ENCODE assay signal across 16 cellular contexts in genomic region chr17:69909389-69909788, GRCh38.
"Had no signal": no experiment of that assay in that cellular context is flagged by ENCODE, and none has a peak within 500 bp of the region (broad histone marks: within the 10 kb centered on the region; RNA-seq: fewer than 3 reads in every experiment).

No MANE protein-coding gene starts in this region.

- H3K27ac Mint-ChIP-seq: activated CD4-positive, alpha-beta T cell treated with anti-CD3 and anti-CD28 coated beads, Interleukin-2, amount 10 ng/mL, durations not matched to agents 7 days and 5 days; activated naive CD4-positive, alpha-beta T cell treated with anti-CD3 and anti-CD28 coated beads for 36 hours; activated naive CD8-positive, alpha-beta T cell treated with anti-CD3 and anti-CD28 coated beads, Interleukin-2, amount 50 U/mL, for 24 hours; activated T-helper 2 cell treated with anti-CD3 and anti-CD28 coated beads, Interferon-gamma antibody, Interleukin-2, Interleukin-4, amounts not matched to agents 10 μg/mL and 5 μg/mL and 100 μg/mL, durations not matched to agents 14 hours and 24 hours and 36 hours; endodermal cell; stimulated activated naive CD8-positive, alpha-beta T cell treated with anti-CD3 and anti-CD28 coated beads, Interleukin-15, amount 100 ng/mL, for 72 hours had no signal

- H3K4me3 ChIP-seq: psoas muscle, right lobe of liver, upper lobe of left lung had no signal

- H3K9me3 ChIP-seq: psoas muscle, right lobe of liver, upper lobe of left lung had no signal

- DNase-seq: activated CD4-positive, alpha-beta T cell treated with anti-CD3 and anti-CD28 coated beads, Interleukin-2, amount 10 ng/mL, durations not matched to agents 7 days and 5 days; activated CD4-positive, CD25-positive, alpha-beta regulatory T cell; activated naive CD4-positive, alpha-beta T cell treated with anti-CD3 and anti-CD28 coated beads for 36 hours; activated naive CD8-positive, alpha-beta T cell treated with anti-CD3 and anti-CD28 coated beads, Interleukin-2, amount 50 U/mL, for 24 hours; activated T-cell treated with anti-CD3 and anti-CD28 coated beads for 4 hours; aorta; endodermal cell; glutamatergic neuron; hypothalamus; psoas muscle; right lobe of liver; stimulated activated naive CD8-positive, alpha-beta T cell treated with anti-CD3 and anti-CD28 coated beads, Interleukin-15, amount 100 ng/mL, for 72 hours; upper lobe of left lung had no signal

- H3K4me1 Mint-ChIP-seq: activated CD4-positive, alpha-beta T cell treated with anti-CD3 and anti-CD28 coated beads, Interleukin-2, amount 10 ng/mL, durations not matched to agents 7 days and 5 days; activated naive CD8-positive, alpha-beta T cell treated with anti-CD3 and anti-CD28 coated beads, Interleukin-2, amount 50 U/mL, for 24 hours; stimulated activated naive CD8-positive, alpha-beta T cell treated with anti-CD3 and anti-CD28 coated beads, Interleukin-15, amount 100 ng/mL, for 72 hours had no signal

- H3K4me3 Mint-ChIP-seq: activated CD4-positive, alpha-beta T cell treated with anti-CD3 and anti-CD28 coated beads, Interleukin-2, amount 10 ng/mL, durations not matched to agents 7 days and 5 days; activated naive CD4-positive, alpha-beta T cell treated with anti-CD3 and anti-CD28 coated beads for 36 hours; activated naive CD8-positive, alpha-beta T cell treated with anti-CD3 and anti-CD28 coated beads, Interleukin-2, amount 50 U/mL, for 24 hours; endodermal cell; mesothelial cell of epicardium; neural crest cell; stimulated activated naive CD8-positive, alpha-beta T cell treated with anti-CD3 and anti-CD28 coated beads, Interleukin-15, amount 100 ng/mL, for 72 hours had no signal

- H3K36me3 ChIP-seq: right lobe of liver, upper lobe of left lung had no signal

- H3K27me3 Mint-ChIP-seq: activated CD4-positive, alpha-beta T cell treated with anti-CD3 and anti-CD28 coated beads, Interleukin-2, amount 10 ng/mL, durations not matched to agents 7 days and 5 days; activated naive CD8-positive, alpha-beta T cell treated with anti-CD3 and anti-CD28 coated beads, Interleukin-2, amount 50 U/mL, for 24 hours had no signal

- H3K9me3 Mint-ChIP-seq: activated CD4-positive, alpha-beta T cell treated with anti-CD3 and anti-CD28 coated beads, Interleukin-2, amount 10 ng/mL, durations not matched to agents 7 days and 5 days; activated naive CD4-positive, alpha-beta T cell treated with anti-CD3 and anti-CD28 coated beads for 36 hours; activated naive CD8-positive, alpha-beta T cell treated with anti-CD3 and anti-CD28 coated beads, Interleukin-2, amount 50 U/mL, for 24 hours; activated T-helper 2 cell treated with anti-CD3 and anti-CD28 coated beads, Interferon-gamma antibody, Interleukin-2, Interleukin-4, amounts not matched to agents 10 μg/mL and 5 μg/mL and 100 μg/mL, durations not matched to agents 14 hours and 24 hours and 36 hours; endodermal cell; neural crest cell; stimulated activated naive CD8-positive, alpha-beta T cell treated with anti-CD3 and anti-CD28 coated beads, Interleukin-15, amount 100 ng/mL, for 72 hours had no signal

- H3K27ac ChIP-seq: psoas muscle, right lobe of liver, upper lobe of left lung had no signal

- H3K27me3 ChIP-seq: upper lobe of left lung had no signal
